ENCODE assay signal across 8 cellular contexts in genomic region chr2:70191244-70191735, GRCh38. TPM values are rescaled to one million over a fixed set of nuclear protein-coding genes. Genes with fewer than 3 reads are reported as not detected.
DNase-seq lines count a peak whose midpoint lies in the region; ATAC-seq and TF ChIP-seq lines count a peak whose summit lies in the region.

No MANE protein-coding gene starts in this region.

- H3K27me3 ChIP-seq in H7 (ENCODE audit: control insufficient read depth, insufficient read depth, low read length), result no peaks in the 10 kb centered on the region
- no peaks in the 10 kb centered on the region for H3K27me3 ChIP-seq in foreskin keratinocyte
- H3K27me3 ChIP-seq in skeletal muscle satellite cell (ENCODE audit: control insufficient read depth, insufficient read depth, low read length), result no peaks in the 10 kb centered on the region

- DNase-seq in H7 (no peak), WTC11 (ENCODE audit: low spot score) (no peak), foreskin keratinocyte (no peak)
- no peak for DNase-seq in activated CD8-positive, alpha-beta memory T cell treated with anti-CD3 and anti-CD28 coated beads for 24 hours

- peak overlapping the region; percentile 93 for H3K9ac ChIP-seq in skeletal muscle satellite cell (ENCODE audit: low read depth, low read length)

- H3K27ac ChIP-seq in foreskin keratinocyte, result peak overlapping the region; percentile 79

- peaks cover 14% of the 10 kb centered on the region for H3K4me1 Mint-ChIP-seq in WTC11

- ATAC-seq in WTC11 (no peak), foreskin keratinocyte (no peak), GM18517 (IDR thresholded peaks at IDR 0.05; ENCODE audit: unreplicated experiment) (no peak), HG02623 (IDR thresholded peaks at IDR 0.05; ENCODE audit: unreplicated experiment) (no peak), GM18511 (IDR thresholded peaks at IDR 0.05; ENCODE audit: unreplicated experiment) (no peak)

- H3K36me3 ChIP-seq in H7 (replicated peaks; ENCODE audit: control insufficient read depth, insufficient read depth, low read length) (no peaks in the 10 kb centered on the region), skeletal muscle satellite cell (ENCODE audit: insufficient read depth, low read length) (no peaks in the 10 kb centered on the region)

- POLR2A ChIA-PET in WTC11 (lab: Charles Lee), result interaction anchor here (0.5 to 1.6 kb wide), 8 partner anchors 11 to 277 kb away, joined by 3 to 13 read pairs (median 4); partner anchors contain the start of genes MXD1 and PCYOX1

- H3K4me3 ChIP-seq in H7 (ENCODE audit: insufficient read depth, low read depth, low read length), result peak overlapping the region; percentile 19; the same call in 1 of the 2 replicates
- peak overlapping the region; percentile 90 for H3K4me3 ChIP-seq in skeletal muscle satellite cell (ENCODE audit: low read length)

- H3K27me3 Mint-ChIP-seq in WTC11 (ENCODE audit: low read depth), result no peaks in the 10 kb centered on the region; the same call in 1 of the 2 replicates

- H3K36me3 Mint-ChIP-seq in WTC11, result no peaks in the 10 kb centered on the region

- TF ChIP-seq CTCF in WTC11 (IDR thresholded peaks at IDR 0.05) (no peak), foreskin keratinocyte (conservative IDR thresholded peaks at IDR 0.05) (no peak)

- no peaks in the 10 kb centered on the region for H3K9me3 Mint-ChIP-seq in WTC11

- CTCF ChIA-PET in WTC11 (lab: Charles Lee), result interaction anchor here (0.7 to 1.8 kb wide), 10 partner anchors 11 to 466 kb away, joined by 3 to 12 read pairs (median 4); partner anchors contain the start of genes MXD1, PCYOX1 and SNRPG

- no peaks in the 10 kb centered on the region for H3K9me3 ChIP-seq in skeletal muscle satellite cell (replicated peaks; ENCODE audit: low read length)

- peak overlapping the region; percentile 97 for H3K27ac Mint-ChIP-seq in WTC11

- peak overlapping the region; percentile 80 for H3K4me2 ChIP-seq in skeletal muscle satellite cell (ENCODE audit: low read length)

- peaks cover 4% of the 10 kb centered on the region for H3K4me1 ChIP-seq in foreskin keratinocyte
- peaks cover 2% of the 10 kb centered on the region for H3K4me1 ChIP-seq in skeletal muscle satellite cell (ENCODE audit: control insufficient read depth, insufficient read depth, low read length)

- H3K4me3 Mint-ChIP-seq in WTC11, result peak overlapping the region; percentile 85

TF ChIP-seq in WTC11, 78 proteins besides CTCF, POLR2A, EP300 and RAD21 (continues in another document):
- no peak for TF ChIP-seq STAT6 (CRISPR knock-in tag; conservative IDR thresholded peaks at IDR 0.05; ENCODE audit: low read depth)
- TF ChIP-seq ARID4B (CRISPR knock-in tag; IDR thresholded peaks at IDR 0.05; ENCODE audit: borderline replicate concordance), result no peak
- TF ChIP-seq MLX (CRISPR knock-in tag; IDR thresholded peaks at IDR 0.05), result no peak
- TF ChIP-seq, protein P1, sequence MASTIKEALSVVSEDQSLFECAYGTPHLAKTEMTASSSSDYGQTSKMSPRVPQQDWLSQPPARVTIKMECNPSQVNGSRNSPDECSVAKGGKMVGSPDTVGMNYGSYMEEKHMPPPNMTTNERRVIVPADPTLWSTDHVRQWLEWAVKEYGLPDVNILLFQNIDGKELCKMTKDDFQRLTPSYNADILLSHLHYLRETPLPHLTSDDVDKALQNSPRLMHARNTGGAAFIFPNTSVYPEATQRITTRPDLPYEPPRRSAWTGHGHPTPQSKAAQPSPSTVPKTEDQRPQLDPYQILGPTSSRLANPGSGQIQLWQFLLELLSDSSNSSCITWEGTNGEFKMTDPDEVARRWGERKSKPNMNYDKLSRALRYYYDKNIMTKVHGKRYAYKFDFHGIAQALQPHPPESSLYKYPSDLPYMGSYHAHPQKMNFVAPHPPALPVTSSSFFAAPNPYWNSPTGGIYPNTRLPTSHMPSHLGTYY (CRISPR knock-in tag; IDR thresholded peaks at IDR 0.05), result no peak
- TF ChIP-seq, protein P2, sequence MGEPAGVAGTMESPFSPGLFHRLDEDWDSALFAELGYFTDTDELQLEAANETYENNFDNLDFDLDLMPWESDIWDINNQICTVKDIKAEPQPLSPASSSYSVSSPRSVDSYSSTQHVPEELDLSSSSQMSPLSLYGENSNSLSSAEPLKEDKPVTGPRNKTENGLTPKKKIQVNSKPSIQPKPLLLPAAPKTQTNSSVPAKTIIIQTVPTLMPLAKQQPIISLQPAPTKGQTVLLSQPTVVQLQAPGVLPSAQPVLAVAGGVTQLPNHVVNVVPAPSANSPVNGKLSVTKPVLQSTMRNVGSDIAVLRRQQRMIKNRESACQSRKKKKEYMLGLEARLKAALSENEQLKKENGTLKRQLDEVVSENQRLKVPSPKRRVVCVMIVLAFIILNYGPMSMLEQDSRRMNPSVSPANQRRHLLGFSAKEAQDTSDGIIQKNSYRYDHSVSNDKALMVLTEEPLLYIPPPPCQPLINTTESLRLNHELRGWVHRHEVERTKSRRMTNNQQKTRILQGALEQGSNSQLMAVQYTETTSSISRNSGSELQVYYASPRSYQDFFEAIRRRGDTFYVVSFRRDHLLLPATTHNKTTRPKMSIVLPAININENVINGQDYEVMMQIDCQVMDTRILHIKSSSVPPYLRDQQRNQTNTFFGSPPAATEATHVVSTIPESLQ (CRISPR knock-in tag; IDR thresholded peaks at IDR 0.05), result no peak
- TF ChIP-seq NFATC4 (CRISPR knock-in tag; IDR thresholded peaks at IDR 0.05), result no peak
- no peak for TF ChIP-seq RELA (CRISPR knock-in tag; IDR thresholded peaks at IDR 0.05; ENCODE audit: borderline replicate concordance)

RNA-seq across cellular contexts. Expression of gene C2orf42, which starts 0.5 kb away (rescaled TPM):
- total RNA-seq in H7 (2014; rRNA removed; shearing (Covaris generic)), result 9.3 and 11.4 TPM in 2 replicates
- 6.8 to 13.1 TPM (median 10.2 TPM) in 3 replicates for total RNA-seq in WTC11 (2021)
- 9.3 and 10.0 TPM in 2 replicates for total RNA-seq in foreskin keratinocyte
- polyA plus RNA-seq in foreskin keratinocyte, result 4.6 and 4.8 TPM in 2 replicates
- 12.7 and 15.7 TPM in 2 replicates for total RNA-seq in skeletal muscle satellite cell (2012; rRNA removed)

RNA-seq across cellular contexts. Expression of gene TIA1, which starts 57.1 kb away (rescaled TPM):
- 97.5 and 136 TPM in 2 replicates for total RNA-seq in H7 (2014; rRNA removed; shearing (Covaris generic))
- total RNA-seq in WTC11 (2021) (150 to 178 TPM (median 176 TPM) in 3 replicates), foreskin keratinocyte (44.4 and 45.2 TPM in 2 replicates)
- 10.7 and 12.1 TPM in 2 replicates for polyA plus RNA-seq in foreskin keratinocyte
- total RNA-seq in skeletal muscle satellite cell (2012; rRNA removed), result 40.4 and 53.5 TPM in 2 replicates
